In the genomic region with DNA sequence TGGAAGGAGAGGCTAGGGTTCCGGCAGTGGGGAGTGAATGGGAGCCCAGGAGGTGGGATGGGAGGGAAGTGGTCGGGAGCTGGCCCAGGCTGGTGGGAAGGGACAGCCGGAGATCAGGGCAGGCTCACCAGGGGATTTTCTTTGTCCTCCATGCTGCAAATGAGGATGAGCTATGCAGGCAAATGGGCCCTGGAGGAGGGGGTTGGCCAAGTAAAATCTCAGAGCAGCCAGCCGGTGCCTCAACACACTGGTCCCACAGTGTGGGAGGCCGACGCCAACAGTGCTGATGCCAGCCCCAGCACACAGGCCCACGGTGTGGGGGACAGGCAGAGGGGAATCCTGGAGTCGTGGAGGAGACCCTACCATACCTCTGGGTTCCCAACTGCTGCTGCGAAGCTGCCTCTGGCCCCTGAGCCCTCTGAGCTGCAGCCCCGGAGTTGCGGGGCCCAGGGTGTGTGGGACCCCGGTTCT, we compare ENCODE assay signal across 12 cellular contexts. TPM values are rescaled to one million over a fixed set of nuclear protein-coding genes. Genes with fewer than 3 reads are reported as not detected.
DNase-seq lines count a peak whose midpoint lies in the region; ATAC-seq and TF ChIP-seq lines count a peak whose summit lies in the region.
"Had no signal": no experiment of that assay in that cellular context is flagged by ENCODE, and none has a peak within 500 bp of the region (broad histone marks: within the 10 kb centered on the region; RNA-seq: fewer than 3 reads in every experiment).

No MANE protein-coding gene starts in this region.

- 76% methylated on average over 12 of the region's 12 CpGs for WGBS in hepatocyte (ENCODE audit: low lambda C conversion rate, missing lambda C conversion rate)

- no peak overlapping the region for H2AFZ ChIP-seq in hepatocyte
- H2AFZ ChIP-seq: PC-9 had no signal

- no peak overlapping the region for H3K4me2 ChIP-seq in hepatocyte
- H3K4me2 ChIP-seq: PC-9 had no signal

- DNase-seq in NCI-H146 (lab: John Stamatoyannopoulos, UW) (peak; percentile 42), NCI-H146 treated with DMSO at 0.1 percent for 48 hours (lab: John Stamatoyannopoulos, UW; ENCODE audit: unreplicated experiment) (no peak), substantia nigra (lab: John Stamatoyannopoulos, UW) (peak in 15 of 49 donors; percentile 48 to 73 (median 65)), hepatocyte (ENCODE audit: low spot score) (no peak), SKM-1 (lab: John Stamatoyannopoulos, UW; ENCODE audit: unreplicated experiment) (no peak)

- H4K20me1 ChIP-seq in hepatocyte (ENCODE audit: insufficient read depth, poor library complexity, severe bottlenecking) = no peaks in the 10 kb centered on the region

- H3K9me3 ChIP-seq in hepatocyte (ENCODE audit: low read depth) = no peaks in the 10 kb centered on the region
- H3K9me3 ChIP-seq: HAP-1 had no signal

- peaks cover 5% of the 10 kb centered on the region for H3K4me1 ChIP-seq in hepatocyte (ENCODE audit: insufficient read depth)
- H3K4me1 ChIP-seq: HAP-1 had no signal

- H3K9me2 ChIP-seq in hepatocyte (replicated peaks; ENCODE audit: insufficient read depth) = no peaks in the 10 kb centered on the region

- H3K4me3 ChIP-seq in hepatocyte = no peak overlapping the region
- H3K4me3 ChIP-seq: HAP-1, PC-9 had no signal

- TF ChIP-seq CTCF in brain (conservative IDR thresholded peaks at IDR 0.05) = no peak
- no peak for TF ChIP-seq CTCF in hepatocyte (IDR thresholded peaks at IDR 0.05; ENCODE audit: poor library complexity)

- peak overlapping the region; percentile 80 to 85 (median 81) for H3K4me3 Mint-ChIP-seq in brain

- peaks cover 0 to 4% (median 0%) of the 10 kb centered on the region in 5 experiments for H3K9me3 Mint-ChIP-seq in brain
- H3K9me3 Mint-ChIP-seq: naive thymus-derived CD4-positive, alpha-beta T cell had no signal

- H3K4me1 Mint-ChIP-seq in brain = peaks cover 81% of the 10 kb centered on the region

- no peaks in the 10 kb centered on the region for H3K79me2 ChIP-seq in hepatocyte

- H3K27ac ChIP-seq in layer of hippocampus (ENCODE audit: low read depth, low read length) (peak overlapping the region; percentile 97), substantia nigra (ENCODE audit: low read depth, low read length, poor library complexity, severe bottlenecking) (peak overlapping the region; percentile 95), hepatocyte (no peak overlapping the region)
- H3K27ac ChIP-seq: 22Rv1, PC-9 had no signal

- H3K36me3 ChIP-seq in hepatocyte (replicated peaks; ENCODE audit: insufficient read depth, low read depth) = no peaks in the 10 kb centered on the region
- H3K36me3 ChIP-seq: HAP-1 had no signal

- no peaks in the 10 kb centered on the region for H3K27me3 Mint-ChIP-seq in brain

- H3K36me3 Mint-ChIP-seq in brain = no peaks in the 10 kb centered on the region
- H3K36me3 Mint-ChIP-seq: naive thymus-derived CD4-positive, alpha-beta T cell had no signal

- H3K27me3 ChIP-seq in layer of hippocampus (ENCODE audit: control insufficient read depth, insufficient read depth, low read length) (no peaks in the 10 kb centered on the region), hepatocyte (no peaks in the 10 kb centered on the region)

- peak overlapping the region; percentile 100 for H3K27ac Mint-ChIP-seq in brain

- no peak for ATAC-seq in GM21825 (IDR thresholded peaks at IDR 0.05; ENCODE audit: unreplicated experiment)

RNA-seq across cellular contexts. Expression of a gene that starts 4.0 kb away (rescaled TPM):
- polyA plus RNA-seq in brain (ENCODE audit: insufficient read depth, low read depth, low replicate concordance) (288 TPM), hepatocyte (4.3 and 8.6 TPM in 2 replicates)
- 3.1 and 8.7 TPM in 2 replicates for total RNA-seq in hepatocyte

RNA-seq across cellular contexts. Expression of a gene that starts 19.4 kb away (rescaled TPM):
- polyA plus RNA-seq in brain (ENCODE audit: insufficient read depth, low read depth, low replicate concordance) = 8.6 TPM
- total RNA-seq in hepatocyte = 9.9 and 11.4 TPM in 2 replicates
- 9.7 and 13.1 TPM in 2 replicates for polyA plus RNA-seq in hepatocyte

Comparison
In these comparisons a context has a peak if more than half of its experiments do, and no peak if none do; other contexts are left out.
1. RNA of a gene that starts 4.0 kb away (polyA plus RNA-seq): 288 TPM in brain (single experiment); 4.3 to 8.6 TPM in hepatocyte; every median in the first group is over 10 times any median in the second.